31 cellular contexts compared by ENCODE assay signal in the genomic region with DNA sequence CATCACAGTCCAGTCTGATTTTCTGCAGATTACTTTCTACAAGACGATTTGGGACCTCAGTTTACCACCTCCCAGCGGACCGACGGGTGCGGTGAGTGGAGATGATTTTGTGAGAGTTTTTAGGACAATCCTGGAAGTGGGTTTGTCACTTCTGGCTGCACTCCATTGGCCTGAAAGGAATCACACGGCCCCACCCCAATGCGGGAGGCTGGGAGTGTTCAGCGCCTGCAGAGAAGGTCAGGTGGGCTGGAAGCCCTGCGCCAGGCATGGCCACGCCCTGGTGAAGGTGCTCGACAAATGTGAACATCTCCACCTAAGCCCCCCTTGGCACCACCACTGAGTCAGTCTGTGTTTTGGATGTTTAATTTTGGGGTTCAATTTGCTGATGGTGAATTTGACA.
"Had no signal": no experiment of that assay in that cellular context is flagged by ENCODE, and none has a peak within 500 bp of the region (broad histone marks: within the 10 kb centered on the region; RNA-seq: fewer than 3 reads in every experiment).

No MANE protein-coding gene starts in this region.

- H3K27ac Mint-ChIP-seq: activated CD4-positive, alpha-beta T cell treated with anti-CD3 and anti-CD28 coated beads, Interleukin-2, amount 10 ng/mL, durations not matched to agents 24 days and 14 days; activated CD8-positive, alpha-beta T cell treated with anti-CD3 and anti-CD28 coated beads, Interleukin-2, amount 10 ng/mL, durations not matched to agents 7 days and 5 days; activated naive CD4-positive, alpha-beta T cell treated with anti-CD3 and anti-CD28 coated beads for 36 hours; activated naive CD4-positive, alpha-beta T cell treated with anti-CD3 and anti-CD28 coated beads, Interleukin-2, amount 50 U/mL, for 72 hours; activated T-helper 1 cell treated with anti-CD3 and anti-CD28 coated beads, Interleukin-12 subunit alpha, Interleukin-12 subunit beta, Interleukin-2, Interleukin-4 antibody, amounts not matched to agents 30 ng/mL and 10 ng/mL and 1 ng/mL, durations not matched to agents 14 hours and 24 hours and 36 hours had no signal

- H3K9me3 ChIP-seq: adrenal gland, body of pancreas, breast epithelium, Peyer's patch, SK-N-SH had no signal

- H3K4me1 ChIP-seq: adrenal gland, body of pancreas, breast epithelium, Peyer's patch, SJSA1 had no signal

- H3K9me2 ChIP-seq: SK-N-SH had no signal

- H3K36me3 ChIP-seq: adrenal gland, breast epithelium, Peyer's patch, SJSA1, WERI-Rb-1 had no signal

- H3K4me3 Mint-ChIP-seq: activated CD4-positive, alpha-beta T cell treated with anti-CD3 and anti-CD28 coated beads, Interleukin-2, amount 10 ng/mL, durations not matched to agents 24 days and 14 days; activated CD8-positive, alpha-beta T cell treated with anti-CD3 and anti-CD28 coated beads, Interleukin-2, amount 10 ng/mL, durations not matched to agents 7 days and 5 days; activated naive CD4-positive, alpha-beta T cell treated with anti-CD3 and anti-CD28 coated beads for 36 hours; activated T-helper 1 cell treated with anti-CD3 and anti-CD28 coated beads, Interleukin-12 subunit alpha, Interleukin-12 subunit beta, Interleukin-2, Interleukin-4 antibody, amounts not matched to agents 30 ng/mL and 10 ng/mL and 1 ng/mL, durations not matched to agents 14 hours and 24 hours and 36 hours had no signal

- ATAC-seq: activated CD8-positive, alpha-beta T cell treated with anti-CD3 and anti-CD28 coated beads, Interleukin-2, amount 10 ng/mL, durations not matched to agents 7 days and 5 days; activated naive CD4-positive, alpha-beta T cell treated with anti-CD3 and anti-CD28 coated beads, Interleukin-2, amount 50 U/mL, for 72 hours; activated T-cell treated with anti-CD3 and anti-CD28 coated beads, Interleukin-2, amount 50 U/mL, for 4 hours; body of pancreas; PC-3 had no signal

- DNase-seq: activated CD4-positive, alpha-beta T cell treated with anti-CD3 and anti-CD28 coated beads, Interleukin-2, amount 10 ng/mL, durations not matched to agents 24 days and 14 days; activated CD4-positive, alpha-beta T cell treated with anti-CD3 and anti-CD28 coated beads, Interleukin-2, amount 50 U/mL, for 4 hours; activated CD8-positive, alpha-beta T cell treated with anti-CD3 and anti-CD28 coated beads, Interleukin-2, amount 10 ng/mL, durations not matched to agents 7 days and 5 days; activated gamma-delta T cell treated with Interleukin-2 at 50 U/mL for 16 hours; activated naive CD4-positive, alpha-beta T cell treated with anti-CD3 and anti-CD28 coated beads for 36 hours; activated T-cell treated with anti-CD3 and anti-CD28 coated beads, Interleukin-2, amount 50 U/mL, for 4 hours; adrenal gland; body of pancreas; Karpas-422; KBM-7; NCI-H1048; NCI-H1105 treated with DMSO at 0.1 percent for 48 hours; NCI-H1436; NCI-H187; NCI-H2029 treated with DMSO at 0.1 percent for 48 hours; NCI-H2107; NCI-H2171; NCI-H510A; NCI-H748 treated with DMSO at 0.1 percent for 48 hours; NK-92 treated with Interleukin-12 subunit alpha and Interleukin-12 subunit beta, amount 100 ng/mL, for 24 hours; PC-3; Peyer's patch; RPMI8226; SHP77 treated with DMSO at 0.1 percent for 48 hours; SK-N-SH; T1000; WERI-Rb-1 had no signal

- H3K27me3 ChIP-seq: adrenal gland, body of pancreas, breast epithelium, Peyer's patch had no signal

- H3K4me3 ChIP-seq: adrenal gland, body of pancreas, breast epithelium, SJSA1 had no signal

- H3K36me3 Mint-ChIP-seq: activated naive CD4-positive, alpha-beta T cell treated with anti-CD3 and anti-CD28 coated beads, Interleukin-2, amount 50 U/mL, for 72 hours had no signal

- H3K27ac ChIP-seq: adrenal gland, body of pancreas, breast epithelium, Peyer's patch, SJSA1, WERI-Rb-1 had no signal

- H3K9me3 Mint-ChIP-seq: activated CD4-positive, alpha-beta T cell treated with anti-CD3 and anti-CD28 coated beads, Interleukin-2, amount 10 ng/mL, durations not matched to agents 24 days and 14 days; activated naive CD4-positive, alpha-beta T cell treated with anti-CD3 and anti-CD28 coated beads for 36 hours; activated naive CD4-positive, alpha-beta T cell treated with anti-CD3 and anti-CD28 coated beads, Interleukin-2, amount 50 U/mL, for 72 hours; activated T-cell treated with anti-CD3 and anti-CD28 coated beads, Interleukin-2, amount 50 U/mL, for 4 hours; activated T-helper 1 cell treated with anti-CD3 and anti-CD28 coated beads, Interleukin-12 subunit alpha, Interleukin-12 subunit beta, Interleukin-2, Interleukin-4 antibody, amounts not matched to agents 30 ng/mL and 10 ng/mL and 1 ng/mL, durations not matched to agents 14 hours and 24 hours and 36 hours had no signal

- H3K4me2 ChIP-seq: SK-N-SH had no signal
